11 cellular contexts compared by ENCODE assay signal in genomic region chr1:85321237-85321964, GRCh38. TPM values are rescaled to one million over a fixed set of nuclear protein-coding genes. Genes with fewer than 3 reads are reported as not detected.
DNase-seq lines count a peak whose midpoint lies in the region; ATAC-seq and TF ChIP-seq lines count a peak whose summit lies in the region.
"Had no signal": no experiment of that assay in that cellular context is flagged by ENCODE, and none has a peak within 500 bp of the region (broad histone marks: within the 10 kb centered on the region; RNA-seq: fewer than 3 reads in every experiment).

No MANE protein-coding gene starts in this region.

- H3K27ac ChIP-seq in SJSA1 (peak overlapping the region; percentile 98), thyroid gland (no peak overlapping the region)
- H3K27ac ChIP-seq: KMS-11 had no signal

- H3K4me1 ChIP-seq in SJSA1 (replicated peaks), result peaks cover 76% of the 10 kb centered on the region
- H3K4me1 ChIP-seq in thyroid gland, result no peaks in the 10 kb centered on the region

- peaks cover 52% of the 10 kb centered on the region for H3K36me3 ChIP-seq in SJSA1
- H3K36me3 ChIP-seq in thyroid gland, result no peaks in the 10 kb centered on the region

- intact Hi-C loops in thyroid gland (cut with DNase I), result no loop called here

- H3K4me3 ChIP-seq in SJSA1 (no peak overlapping the region), thyroid gland (replicated peaks in 1 of 3) (no peak overlapping the region)

- TF ChIP-seq POLR2A in thyroid gland (IDR thresholded peaks at IDR 0.05), result no peak

- peak; percentile 73 for ATAC-seq in GM18858 (IDR thresholded peaks at IDR 0.05; ENCODE audit: unreplicated experiment)
- ATAC-seq in HG02870 (IDR thresholded peaks at IDR 0.05; ENCODE audit: unreplicated experiment), result peak; percentile 65
- no peak for ATAC-seq in GM21529 (IDR thresholded peaks at IDR 0.05; ENCODE audit: unreplicated experiment)
- ATAC-seq: naive thymus-derived CD4-positive, alpha-beta T cell had no signal

- H3K9me3 ChIP-seq in SJSA1 (replicated peaks), result no peaks in the 10 kb centered on the region
- H3K9me3 ChIP-seq in thyroid gland, result no peaks in the 10 kb centered on the region

- DNase-seq in SJSA1 (ENCODE audit: low read depth in 1 of 2, low spot score in 2 of 2) (peak; percentile 69 to 74), kidney tubule cell (ENCODE audit: low spot score) (peak; percentile 87), DMS53 treated with DMSO at 0.1 percent for 48 hours (lab: John Stamatoyannopoulos, UW; ENCODE audit: unreplicated experiment) (no peak), thyroid gland (no peak)
- DNase-seq in effector CD4-positive, alpha-beta T cell, result no peak
- DNase-seq: effector CD8-positive, alpha-beta T cell had no signal

- no peak for TF ChIP-seq CTCF in thyroid gland (IDR thresholded peaks at IDR 0.05)

- 91% methylated on average over 7 of the region's 7 CpGs for WGBS in thyroid gland, 2 donors

- no peaks in the 10 kb centered on the region for H3K27me3 ChIP-seq in SJSA1 (replicated peaks)
- H3K27me3 ChIP-seq in thyroid gland, result no peaks in the 10 kb centered on the region

RNA-seq across cellular contexts. Expression of gene BCL10, which starts 45.0 kb away (rescaled TPM):
- 26.8 and 31.9 TPM in 2 replicates for total RNA-seq in SJSA1 (2014; rRNA removed; shearing (Covaris generic))
- total RNA-seq in thyroid gland, result 10 to 100 TPM; 13.6 to 28.5 (median 15.1) TPM

Comparison
In these comparisons a context has a peak if more than half of its experiments do, and no peak if none do; other contexts are left out.
1. DNase-seq: peak in SJSA1 (2 of 2) and kidney tubule cell (single experiment); none in effector CD4-positive, alpha-beta T cell (single experiment), DMS53 treated with DMSO at 0.1 percent for 48 hours (single experiment) and thyroid gland (0 of 2).